Comparison of ENCODE assay signal across 1 cellular context in the genomic region with DNA sequence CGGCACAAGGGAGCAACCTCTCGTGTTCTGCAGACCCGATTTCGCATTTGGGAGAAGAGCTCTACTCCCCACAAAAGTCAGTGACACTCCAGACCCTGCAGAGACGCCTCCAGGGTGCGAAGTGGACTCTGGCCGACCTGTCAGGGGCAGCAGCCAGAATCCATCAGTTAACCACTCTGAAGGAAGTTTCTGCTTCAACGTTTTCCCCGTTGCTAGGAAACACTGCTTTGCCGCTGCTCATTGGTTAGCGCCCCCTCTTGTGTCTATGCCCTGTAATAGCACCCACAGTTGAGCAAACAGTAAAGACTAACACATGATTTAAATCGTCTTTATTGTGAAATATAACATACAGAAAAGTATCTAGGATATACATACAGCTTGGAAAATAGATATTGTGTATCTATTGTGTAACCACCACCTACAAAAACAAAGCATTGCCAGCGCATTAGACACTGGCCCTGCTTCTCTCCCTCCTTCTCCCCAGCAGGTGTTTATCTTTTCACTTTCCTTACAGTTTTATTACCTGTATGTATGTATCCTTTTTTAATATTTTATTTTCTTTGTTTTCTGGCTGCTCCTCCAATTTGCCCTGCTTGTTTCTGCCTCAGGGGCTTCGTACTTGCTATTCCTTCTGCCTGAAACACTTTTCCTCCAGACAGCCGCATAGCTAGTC.
TF ChIP-seq lines count a peak whose summit lies in the region.

No MANE protein-coding gene starts in this region.

TF ChIP-seq in neural cell, 6 proteins besides CTCF, POLR2A, EP300 and RAD21 (continued from another document):
- TF ChIP-seq MXI1 (conservative IDR thresholded peaks at IDR 0.05; ENCODE audit: poor library complexity, severe bottlenecking) (peak; percentile 53), TAF1 (IDR thresholded peaks at IDR 0.05; ENCODE audit: low read depth) (no peak)
